In genomic region chr6:135830971-135831370, GRCh38 we compare ENCODE assay signal across 19 cellular contexts. TPM values are rescaled to one million over a fixed set of nuclear protein-coding genes. Genes with fewer than 3 reads are reported as not detected.
DNase-seq lines count a peak whose midpoint lies in the region; TF ChIP-seq lines count a peak whose summit lies in the region.
"Had no signal": no experiment of that assay in that cellular context is flagged by ENCODE, and none has a peak within 500 bp of the region (broad histone marks: within the 10 kb centered on the region; RNA-seq: fewer than 3 reads in every experiment).

No MANE protein-coding gene starts in this region.

- DNase-seq in astrocyte of the cerebellum (ENCODE audit: low read depth) (peak; percentile 43), fibroblast of villous mesenchyme (ENCODE audit: low read depth) (peak; percentile 56), skeletal muscle cell (ENCODE audit: low read depth) (peak; percentile 60), type B pancreatic cell (ENCODE audit: extremely low spot score, unreplicated experiment) (no peak), DMS153 (lab: John Stamatoyannopoulos, UW) (no peak), uterus (no peak)
- DNase-seq: C1 segment of cervical spinal cord; GF-D8; NCI-H1048; NCI-H1436 treated with DMSO at 0.1 percent for 48 hours; NCI-H2029 treated with DMSO at 0.1 percent for 48 hours; NCI-H2171 treated with DMSO at 0.1 percent for 48 hours; NCI-H446 treated with DMSO at 0.1 percent for 48 hours; NK-92 treated with Interleukin-12 subunit alpha and Interleukin-12 subunit beta, amount 100 ng/mL, for 24 hours; OCI-M1; RPMI8226 had no signal

- H3K27ac Mint-ChIP-seq in type B pancreatic cell = no peak overlapping the region

- intact Hi-C loops in uterus (cut with DNase I; ENCODE audit: low total_unique reads) = no loop called here

- H3K4me1 ChIP-seq in ACC112 (ENCODE audit: control insufficient read depth, insufficient read depth, low read length, unreplicated experiment) (peaks cover 7% of the 10 kb centered on the region), uterus (no peaks in the 10 kb centered on the region)

- H3K9me3 ChIP-seq in uterus = no peaks in the 10 kb centered on the region

- H3K4me3 Mint-ChIP-seq in type B pancreatic cell = no peak overlapping the region

- H3K9me3 Mint-ChIP-seq in type B pancreatic cell = no peaks in the 10 kb centered on the region

- H3K4me1 Mint-ChIP-seq in type B pancreatic cell (ENCODE audit: unreplicated experiment) = peaks cover 4% of the 10 kb centered on the region

- no peaks in the 10 kb centered on the region for H3K79me2 ChIP-seq in ACC112 (ENCODE audit: control insufficient read depth, insufficient read depth, low read length, unreplicated experiment)

- H3K27me3 ChIP-seq in ACC112 (ENCODE audit: insufficient read depth, low read length) (no peaks in the 10 kb centered on the region), uterus (no peaks in the 10 kb centered on the region)

- H3K27ac ChIP-seq in ACC112 (ENCODE audit: low read depth, low read length) (peak overlapping the region; percentile 35), uterus (peak overlapping the region in 1 of 2 donors; percentile 17)
- H3K27ac ChIP-seq: KMS-11 had no signal

- in situ Hi-C loops in astrocyte of the cerebellum (cut with HindIII; ENCODE audit: low sequenced_read_pairs) = no loop called here

- H3K36me3 ChIP-seq in ACC112 (ENCODE audit: insufficient read depth, low read length) (no peaks in the 10 kb centered on the region), uterus (no peaks in the 10 kb centered on the region)

- TF ChIP-seq CTCF in astrocyte of the cerebellum (IDR thresholded peaks at IDR 0.05; ENCODE audit: low read depth, low read length, missing control alignments) (no peak), fibroblast of villous mesenchyme (IDR thresholded peaks at IDR 0.05; ENCODE audit: insufficient read depth, low read depth, low read length) (no peak), type B pancreatic cell (conservative IDR thresholded peaks at IDR 0.05) (no peak), uterus (IDR thresholded peaks at IDR 0.05) (no peak)

- H3K36me3 Mint-ChIP-seq in type B pancreatic cell = no peaks in the 10 kb centered on the region

- peaks cover 6% of the 10 kb centered on the region for H3K27me3 Mint-ChIP-seq in type B pancreatic cell

- no peak overlapping the region for H2AFZ ChIP-seq in ACC112 (ENCODE audit: low read length, unreplicated experiment)

- H3K4me3 ChIP-seq in ACC112 (ENCODE audit: low read depth, low read length) = no peak overlapping the region
- H3K4me3 ChIP-seq in astrocyte of the cerebellum (ENCODE audit: low read depth, low read length) = no peak overlapping the region
- no peak overlapping the region for H3K4me3 ChIP-seq in fibroblast of villous mesenchyme (ENCODE audit: low read depth, low read length)
- H3K4me3 ChIP-seq in skeletal muscle cell (ENCODE audit: low read depth, low read length) = no peak overlapping the region
- no peak overlapping the region for H3K4me3 ChIP-seq in uterus

- TF ChIP-seq POLR2A in uterus (IDR thresholded peaks at IDR 0.05) = no peak

RNA-seq across cellular contexts. Expression of gene PDE7B, which starts 20.5 kb away (rescaled TPM):
- total RNA-seq in fibroblast of villous mesenchyme (1.7 and 3.9 TPM in 2 replicates), type B pancreatic cell (ENCODE audit: low replicate concordance) (3.9 and 5.1 TPM in 2 replicates), uterus (10 to 100 TPM; 15.4 to 28.6 (median 18.8) TPM)
- total RNA-seq: H1 had no signal

Comparison
In these comparisons a context has a peak if more than half of its experiments do, and no peak if none do; other contexts are left out.
1. DNase-seq: peak in astrocyte of the cerebellum (single experiment), fibroblast of villous mesenchyme (single experiment) and skeletal muscle cell (single experiment); none in type B pancreatic cell (single experiment), DMS153 (single experiment) and uterus (0 of 2).